8 cellular contexts compared by ENCODE assay signal in genomic region chr6:16130932-16131387, GRCh38. TPM values are rescaled to one million over a fixed set of nuclear protein-coding genes. Genes with fewer than 3 reads are reported as not detected.
A peak's percentile ranks its signal among the peaks of the same experiment; 100 is the strongest.
DNase-seq lines count a peak whose midpoint lies in the region; ATAC-seq and TF ChIP-seq lines count a peak whose summit lies in the region.

No MANE protein-coding gene starts in this region.

- DNase-seq in activated T-cell treated with anti-CD3 and anti-CD28 coated beads, Interleukin-2, amount 50 U/mL, for 24 hours = no peak
- DNase-seq in activated T-cell treated with anti-CD3 and anti-CD28 coated beads for 4 hours (no peak), HuH-7 (ENCODE audit: low spot score) (peak; percentile 38), SW 1271 (lab: John Stamatoyannopoulos, UW) (peak; percentile 69 to 93), lower lobe of right lung (no peak), thyroid gland (peak; percentile 60 to 69)
- DNase-seq in effector CD8-positive, alpha-beta T cell (lab: John Stamatoyannopoulos, UW) = peak; percentile 4

- peak overlapping the region; percentile 93 for H3K27ac Mint-ChIP-seq in activated T-cell treated with anti-CD3 and anti-CD28 coated beads, Interleukin-2, amount 50 U/mL, for 24 hours

- H3K9me3 ChIP-seq in lower lobe of right lung (no peaks in the 10 kb centered on the region), thyroid gland (no peaks in the 10 kb centered on the region)

- no peaks in the 10 kb centered on the region for H3K9me3 Mint-ChIP-seq in activated T-cell treated with anti-CD3 and anti-CD28 coated beads, Interleukin-2, amount 50 U/mL, for 24 hours

- H3K27me3 Mint-ChIP-seq in activated T-cell treated with anti-CD3 and anti-CD28 coated beads, Interleukin-2, amount 50 U/mL, for 24 hours = peaks cover 7% of the 10 kb centered on the region

- H3K4me1 ChIP-seq in lower lobe of right lung (peaks cover 44% of the 10 kb centered on the region), thyroid gland (peaks cover 44% of the 10 kb centered on the region in 2 donors)

- intact Hi-C loops in lower lobe of right lung (cut with DNase I) (loop anchor here (10.0 kb wide), 1 partner anchor 54 kb away; no protein-coding TSS in a partner anchor), thyroid gland (cut with DNase I) (no loop called here)

- no peaks in the 10 kb centered on the region for H3K27me3 ChIP-seq in lower lobe of right lung (ENCODE audit: low read depth)
- no peaks in the 10 kb centered on the region for H3K27me3 ChIP-seq in thyroid gland

- peak overlapping the region; percentile 89 for H3K4me3 ChIP-seq in lower lobe of right lung
- H3K4me3 ChIP-seq in thyroid gland (replicated peaks in 1 of 3) = peak overlapping the region in 2 of 3 donors; percentile 32 to 99

- peaks cover 58% of the 10 kb centered on the region for H3K36me3 Mint-ChIP-seq in activated T-cell treated with anti-CD3 and anti-CD28 coated beads, Interleukin-2, amount 50 U/mL, for 24 hours (ENCODE audit: low read depth)

- peak overlapping the region; percentile 95 for H3K27ac ChIP-seq in lower lobe of right lung
- H3K27ac ChIP-seq in thyroid gland = peak overlapping the region; percentile 96 to 100 (median 99)

- peak overlapping the region; percentile 97 for H3K4me3 Mint-ChIP-seq in activated T-cell treated with anti-CD3 and anti-CD28 coated beads, Interleukin-2, amount 50 U/mL, for 24 hours

- H3K4me1 Mint-ChIP-seq in activated T-cell treated with anti-CD3 and anti-CD28 coated beads, Interleukin-2, amount 50 U/mL, for 24 hours (ENCODE audit: low read depth) = peaks cover 59% of the 10 kb centered on the region

- 0 to 3% methylated on average over 3 of the region's 3 CpGs for WGBS in thyroid gland, 2 donors

- H3K36me3 ChIP-seq in lower lobe of right lung = peaks cover 18% of the 10 kb centered on the region
- peaks cover 0 to 4% of the 10 kb centered on the region in 2 donors for H3K36me3 ChIP-seq in thyroid gland

- ATAC-seq in GM21723 (IDR thresholded peaks at IDR 0.05; ENCODE audit: unreplicated experiment) (peak; percentile 69), lower lobe of right lung (peak; percentile 62 to 74)

- TF ChIP-seq POLR2A in thyroid gland (IDR thresholded peaks at IDR 0.05) = peak in 1 of 2 donors; percentile 69

- no peak for TF ChIP-seq CTCF in lower lobe of right lung (IDR thresholded peaks at IDR 0.05)
- TF ChIP-seq CTCF in thyroid gland (IDR thresholded peaks at IDR 0.05) = no peak

RNA-seq across cellular contexts. Expression of gene MYLIP, which starts 2.1 kb away (rescaled TPM):
- 48.8 TPM for total RNA-seq in lower lobe of right lung
- total RNA-seq in thyroid gland = 100 to 1,000 TPM in 1 of 4 donors, 10 to 100 TPM in 3; 61.8 to 108 (median 92.0) TPM

Comparison
In these comparisons a context has a peak if more than half of its experiments do, and no peak if none do; other contexts are left out.
1. DNase-seq: peak in HuH-7 (single experiment), SW 1271 (2 of 2), effector CD8-positive, alpha-beta T cell (single experiment) and thyroid gland (2 of 2); none in activated T-cell treated with anti-CD3 and anti-CD28 coated beads, Interleukin-2, amount 50 U/mL, for 24 hours (single experiment), activated T-cell treated with anti-CD3 and anti-CD28 coated beads for 4 hours (single experiment) and lower lobe of right lung (single experiment).